Comparison of ENCODE assay signal across 3 cellular contexts in the genomic region with DNA sequence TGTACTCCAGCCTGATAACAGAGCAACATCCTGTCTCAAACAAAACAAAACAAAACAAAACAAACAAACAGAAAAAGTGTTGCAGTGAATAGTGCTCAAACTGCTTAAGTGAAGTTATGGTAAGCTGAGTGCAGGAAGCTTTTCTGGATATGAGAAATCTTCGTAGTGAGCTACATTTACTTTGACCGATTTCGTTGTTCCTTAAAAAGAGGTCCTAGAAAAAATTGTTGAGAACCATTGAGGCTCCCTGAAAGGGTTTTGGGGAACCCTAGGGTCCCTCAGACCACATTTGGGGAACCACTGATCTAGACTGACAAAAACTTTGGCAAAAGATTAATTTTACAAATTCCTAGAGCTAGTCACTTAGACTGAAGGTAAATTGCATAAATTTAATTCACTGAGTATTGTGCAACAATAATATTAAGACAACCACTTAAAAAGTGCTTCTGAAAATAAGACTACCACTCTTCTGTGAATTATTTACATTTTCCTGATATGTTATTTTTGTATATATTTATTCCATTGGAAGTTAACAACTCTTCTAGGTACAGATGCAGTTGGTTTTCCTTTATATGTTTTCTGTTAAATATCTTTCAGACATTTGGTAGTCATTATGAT.
TF ChIP-seq lines count a peak whose summit lies in the region.

No MANE protein-coding gene starts in this region.

TF ChIP-seq in A549, 52 proteins besides CTCF, POLR2A, EP300 and RAD21 (continued from another document):
- TF ChIP-seq CBX8 (IDR thresholded peaks at IDR 0.05) (peak; percentile 79; the same call in 1 of the 2 replicates), RNF2 (IDR thresholded peaks at IDR 0.05; ENCODE audit: borderline replicate concordance, low read depth) (peak; percentile 79; the same call in 1 of the 2 replicates)

TF ChIP-seq in GM23338, 12 proteins besides CTCF, POLR2A, EP300 and RAD21 (continued from another document and continues in another):
- no peak for TF ChIP-seq CREB1 (CRISPR knock-in tag; IDR thresholded peaks at IDR 0.05; ENCODE audit: low read depth)
- TF ChIP-seq, protein P1, sequence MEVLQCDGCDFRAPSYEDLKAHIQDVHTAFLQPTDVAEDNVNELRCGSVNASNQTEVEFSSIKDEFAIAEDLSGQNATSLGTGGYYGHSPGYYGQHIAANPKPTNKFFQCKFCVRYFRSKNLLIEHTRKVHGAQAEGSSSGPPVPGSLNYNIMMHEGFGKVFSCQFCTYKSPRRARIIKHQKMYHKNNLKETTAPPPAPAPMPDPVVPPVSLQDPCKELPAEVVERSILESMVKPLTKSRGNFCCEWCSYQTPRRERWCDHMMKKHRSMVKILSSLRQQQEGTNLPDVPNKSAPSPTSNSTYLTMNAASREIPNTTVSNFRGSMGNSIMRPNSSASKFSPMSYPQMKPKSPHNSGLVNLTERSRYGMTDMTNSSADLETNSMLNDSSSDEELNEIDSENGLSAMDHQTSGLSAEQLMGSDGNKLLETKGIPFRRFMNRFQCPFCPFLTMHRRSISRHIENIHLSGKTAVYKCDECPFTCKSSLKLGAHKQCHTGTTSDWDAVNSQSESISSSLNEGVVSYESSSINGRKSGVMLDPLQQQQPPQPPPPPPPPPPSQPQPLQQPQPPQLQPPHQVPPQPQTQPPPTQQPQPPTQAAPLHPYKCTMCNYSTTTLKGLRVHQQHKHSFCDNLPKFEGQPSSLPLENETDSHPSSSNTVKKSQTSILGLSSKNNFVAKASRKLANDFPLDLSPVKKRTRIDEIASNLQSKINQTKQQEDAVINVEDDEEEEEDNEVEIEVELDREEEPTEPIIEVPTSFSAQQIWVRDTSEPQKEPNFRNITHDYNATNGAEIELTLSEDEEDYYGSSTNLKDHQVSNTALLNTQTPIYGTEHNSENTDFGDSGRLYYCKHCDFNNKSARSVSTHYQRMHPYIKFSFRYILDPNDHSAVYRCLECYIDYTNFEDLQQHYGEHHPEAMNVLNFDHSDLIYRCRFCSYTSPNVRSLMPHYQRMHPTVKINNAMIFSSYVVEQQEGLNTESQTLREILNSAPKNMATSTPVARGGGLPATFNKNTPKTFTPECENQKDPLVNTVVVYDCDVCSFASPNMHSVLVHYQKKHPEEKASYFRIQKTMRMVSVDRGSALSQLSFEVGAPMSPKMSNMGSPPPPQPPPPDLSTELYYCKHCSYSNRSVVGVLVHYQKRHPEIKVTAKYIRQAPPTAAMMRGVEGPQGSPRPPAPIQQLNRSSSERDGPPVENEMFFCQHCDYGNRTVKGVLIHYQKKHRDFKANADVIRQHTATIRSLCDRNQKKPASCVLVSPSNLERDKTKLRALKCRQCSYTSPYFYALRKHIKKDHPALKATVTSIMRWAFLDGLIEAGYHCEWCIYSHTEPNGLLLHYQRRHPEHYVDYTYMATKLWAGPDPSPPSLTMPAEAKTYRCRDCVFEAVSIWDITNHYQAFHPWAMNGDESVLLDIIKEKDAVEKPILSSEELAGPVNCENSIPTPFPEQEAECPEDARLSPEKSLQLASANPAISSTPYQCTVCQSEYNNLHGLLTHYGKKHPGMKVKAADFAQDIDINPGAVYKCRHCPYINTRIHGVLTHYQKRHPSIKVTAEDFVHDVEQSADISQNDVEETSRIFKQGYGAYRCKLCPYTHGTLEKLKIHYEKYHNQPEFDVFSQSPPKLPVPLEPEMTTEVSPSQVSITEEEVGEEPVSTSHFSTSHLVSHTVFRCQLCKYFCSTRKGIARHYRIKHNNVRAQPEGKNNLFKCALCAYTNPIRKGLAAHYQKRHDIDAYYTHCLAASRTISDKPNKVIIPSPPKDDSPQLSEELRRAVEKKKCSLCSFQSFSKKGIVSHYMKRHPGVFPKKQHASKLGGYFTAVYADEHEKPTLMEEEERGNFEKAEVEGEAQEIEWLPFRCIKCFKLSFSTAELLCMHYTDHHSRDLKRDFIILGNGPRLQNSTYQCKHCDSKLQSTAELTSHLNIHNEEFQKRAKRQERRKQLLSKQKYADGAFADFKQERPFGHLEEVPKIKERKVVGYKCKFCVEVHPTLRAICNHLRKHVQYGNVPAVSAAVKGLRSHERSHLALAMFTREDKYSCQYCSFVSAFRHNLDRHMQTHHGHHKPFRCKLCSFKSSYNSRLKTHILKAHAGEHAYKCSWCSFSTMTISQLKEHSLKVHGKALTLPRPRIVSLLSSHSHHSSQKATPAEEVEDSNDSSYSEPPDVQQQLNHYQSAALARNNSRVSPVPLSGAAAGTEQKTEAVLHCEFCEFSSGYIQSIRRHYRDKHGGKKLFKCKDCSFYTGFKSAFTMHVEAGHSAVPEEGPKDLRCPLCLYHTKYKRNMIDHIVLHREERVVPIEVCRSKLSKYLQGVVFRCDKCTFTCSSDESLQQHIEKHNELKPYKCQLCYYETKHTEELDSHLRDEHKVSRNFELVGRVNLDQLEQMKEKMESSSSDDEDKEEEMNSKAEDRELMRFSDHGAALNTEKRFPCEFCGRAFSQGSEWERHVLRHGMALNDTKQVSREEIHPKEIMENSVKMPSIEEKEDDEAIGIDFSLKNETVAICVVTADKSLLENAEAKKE (CRISPR knock-in tag; IDR thresholded peaks at IDR 0.05) = no peak
- no peak for TF ChIP-seq EZH2phosphoT487 (IDR thresholded peaks at IDR 0.05; ENCODE audit: unreplicated experiment)
- no peak for TF ChIP-seq ZNF114 (CRISPR knock-in tag; IDR thresholded peaks at IDR 0.05)
- TF ChIP-seq ETS1 (IDR thresholded peaks at IDR 0.05) = no peak
- TF ChIP-seq NANOG (IDR thresholded peaks at IDR 0.05; ENCODE audit: borderline replicate concordance) = no peak
- TF ChIP-seq STAT1 (IDR thresholded peaks at IDR 0.05; ENCODE audit: unreplicated experiment) = no peak
- no peak for TF ChIP-seq EZH2 (IDR thresholded peaks at IDR 0.05; ENCODE audit: low read depth, unreplicated experiment)
- no peak for TF ChIP-seq JUNB (IDR thresholded peaks at IDR 0.05; ENCODE audit: unreplicated experiment)
- TF ChIP-seq POLR2AphosphoS5 (IDR thresholded peaks at IDR 0.05; ENCODE audit: low read depth) = no peak

TF ChIP-seq in IMR-90, 13 proteins besides CTCF, POLR2A, EP300 and RAD21 (continued from another document):
- TF ChIP-seq USF2 (IDR thresholded peaks at IDR 0.05; ENCODE audit: low read depth, low read length) = no peak
TF ChIP-seq in IMR-90: peak in this region for 1.
